In genomic region chr19:29679598-29680210, GRCh38 we compare ENCODE assay signal across 9 cellular contexts. TPM values are rescaled to one million over a fixed set of nuclear protein-coding genes. Genes with fewer than 3 reads are reported as not detected.
DNase-seq lines count a peak whose midpoint lies in the region; ATAC-seq and TF ChIP-seq lines count a peak whose summit lies in the region.
"Had no signal": no experiment of that assay in that cellular context is flagged by ENCODE, and none has a peak within 500 bp of the region (broad histone marks: within the 10 kb centered on the region; RNA-seq: fewer than 3 reads in every experiment).

No MANE protein-coding gene starts in this region.

- POLR2A ChIA-PET in OCI-LY7 (lab: Charles Lee), result no interaction called here

- peaks cover 33% of the 10 kb centered on the region for H3K36me3 ChIP-seq in right atrium auricular region
- peaks cover 26% of the 10 kb centered on the region for H3K36me3 ChIP-seq in adipocyte (ENCODE audit: control insufficient read depth, insufficient read depth, low read length, severe bottlenecking)
- H3K36me3 ChIP-seq in neutrophil, result no peaks in the 10 kb centered on the region
- peaks cover 0 to 27% of the 10 kb centered on the region in 2 donors for H3K36me3 ChIP-seq in vagina
- H3K36me3 ChIP-seq in OCI-LY7 (ENCODE audit: insufficient read depth, low read length), result peaks cover 4% of the 10 kb centered on the region; the same call in 1 of the 2 replicates
- H3K36me3 ChIP-seq in right lobe of liver, result peaks cover 0 to 9% (median 3%) of the 10 kb centered on the region in 4 donors

- H3K4me1 ChIP-seq in right atrium auricular region (peaks cover 4 to 84% of the 10 kb centered on the region in 2 donors), adipocyte (ENCODE audit: control insufficient read depth, insufficient read depth, low read length) (peaks cover 80% of the 10 kb centered on the region), neutrophil (ENCODE audit: control insufficient read depth in 1 of 2, insufficient read depth in 1 of 2, low read depth in 1 of 2, low read length in 1 of 2) (peaks cover 18 to 21% of the 10 kb centered on the region in 2 experiments), vagina (peaks cover 81% of the 10 kb centered on the region), OCI-LY7 (ENCODE audit: insufficient read depth, low read length, poor library complexity, severe bottlenecking) (peaks cover 21% of the 10 kb centered on the region), right lobe of liver (peaks cover 0 to 58% (median 32%) of the 10 kb centered on the region in 4 donors)

- TF ChIP-seq POLR2A in vagina (IDR thresholded peaks at IDR 0.05), result no peak
- TF ChIP-seq POLR2A in right lobe of liver (IDR thresholded peaks at IDR 0.05), result no peak

- CTCF ChIA-PET in OCI-LY7 (lab: Charles Lee; ENCODE audit: unreplicated experiment), result interaction anchor here (0.5 kb wide), 1 partner anchor 1245 kb away, joined by 3 read pairs; no protein-coding TSS in a partner anchor

- no peak for TF ChIP-seq CTCF in right atrium auricular region (IDR thresholded peaks at IDR 0.05)
- TF ChIP-seq CTCF in neutrophil (IDR thresholded peaks at IDR 0.05), result no peak
- TF ChIP-seq CTCF in vagina (IDR thresholded peaks at IDR 0.05), result no peak
- no peak for TF ChIP-seq CTCF in OCI-LY7 (conservative IDR thresholded peaks at IDR 0.05; ENCODE audit: low read length)
- TF ChIP-seq CTCF in right lobe of liver (IDR thresholded peaks at IDR 0.05), result no peak

- H3K4me3 ChIP-seq in right atrium auricular region (no peak overlapping the region), adipocyte (ENCODE audit: low read length) (no peak overlapping the region), neutrophil (ENCODE audit: low read depth in 1 of 2, low read length in 1 of 2) (no peak overlapping the region), vagina (no peak overlapping the region), OCI-LY7 (ENCODE audit: low read depth, low read length, poor library complexity, severe bottlenecking) (no peak overlapping the region), right lobe of liver (no peak overlapping the region)

- H3K27me3 ChIP-seq in right atrium auricular region (no peaks in the 10 kb centered on the region), adipocyte (replicated peaks; ENCODE audit: control insufficient read depth, insufficient read depth, low read length) (no peaks in the 10 kb centered on the region), neutrophil (no peaks in the 10 kb centered on the region), vagina (no peaks in the 10 kb centered on the region), right lobe of liver (no peaks in the 10 kb centered on the region)

- no peaks in the 10 kb centered on the region for H3K79me2 ChIP-seq in OCI-LY7 (ENCODE audit: insufficient read depth, low read depth, low read length)

- H4K20me1 ChIP-seq in OCI-LY7 (ENCODE audit: insufficient read depth, low read length), result no peaks in the 10 kb centered on the region

- H3K9ac ChIP-seq in adipocyte (ENCODE audit: low read length), result peak overlapping the region; percentile 75

- DNase-seq in right atrium auricular region (ENCODE audit: low spot score), result no peak
- DNase-seq in cardiac septum (ENCODE audit: low spot score), result no peak
- no peak for DNase-seq in adipocyte (ENCODE audit: low read depth)
- no peak for DNase-seq in vagina (ENCODE audit: extremely low spot score in 2 of 2)
- no peak for DNase-seq in AG08396 (ENCODE audit: low spot score)
- no peak for DNase-seq in OCI-LY7 (ENCODE audit: low spot score)
- DNase-seq in right lobe of liver, result no peak
- DNase-seq: NCI-H524 treated with DMSO at 0.1 percent for 48 hours had no signal

- no peak for ATAC-seq in right lobe of liver

- intact Hi-C loops in cardiac septum (cut with DNase I) (no loop called here), vagina (cut with DNase I) (no loop called here), OCI-LY7 (cut with micrococcal nuclease; ENCODE audit: unreplicated experiment) (no loop called here), right lobe of liver (cut with DNase I) (loop anchor here (10.0 kb wide), 1 partner anchor 65 kb away; no protein-coding TSS in a partner anchor)

- H3K27ac ChIP-seq in right atrium auricular region, result peak overlapping the region; percentile 94 to 96
- H3K27ac ChIP-seq in neutrophil, result peak overlapping the region; percentile 72
- H3K27ac ChIP-seq in vagina, result peak overlapping the region; percentile 83
- no peak overlapping the region for H3K27ac ChIP-seq in OCI-LY7 (ENCODE audit: low read depth, low read length, poor library complexity, severe bottlenecking)
- no peak overlapping the region for H3K27ac ChIP-seq in right lobe of liver

- H3K9me3 ChIP-seq in right atrium auricular region (no peaks in the 10 kb centered on the region), adipocyte (ENCODE audit: control insufficient read depth, low read length) (no peaks in the 10 kb centered on the region), neutrophil (no peaks in the 10 kb centered on the region), vagina (no peaks in the 10 kb centered on the region), OCI-LY7 (ENCODE audit: low read length) (no peaks in the 10 kb centered on the region), right lobe of liver (no peaks in the 10 kb centered on the region)

- 91% methylated on average over 7 of the region's 9 CpGs for WGBS in right lobe of liver (ENCODE audit: insufficient coverage, low coverage, low lambda C conversion rate, missing lambda C conversion rate)

- no peaks in the 10 kb centered on the region for H3K9me2 ChIP-seq in OCI-LY7 (ENCODE audit: insufficient read depth, low read length)

- no peak overlapping the region for H2AFZ ChIP-seq in OCI-LY7 (ENCODE audit: low read length)

- no peak overlapping the region for H3K4me2 ChIP-seq in OCI-LY7 (ENCODE audit: low read length)

- no TSS peak for BruUV-seq in OCI-LY7 (replicated peaks; lab: Mats Ljungman, UMichigan)

RNA-seq across cellular contexts. Expression of gene PLEKHF1, which starts 14.4 kb away (rescaled TPM):
- 10 to 100 TPM; 32.4 to 86.3 TPM for total RNA-seq in right atrium auricular region
- 9.5 TPM for total RNA-seq in cardiac septum
- total RNA-seq in vagina, result 37.1 TPM
- 7.0 TPM in 2 replicates for total RNA-seq in OCI-LY7 (2014; rRNA removed; shearing (Covaris generic))
- total RNA-seq in OCI-LY7 (2022), result 4.5 and 5.0 TPM in 2 replicates
- 10 to 100 TPM in 2 of 6 experiments, 1 to 10 TPM in 4; 5.6 to 13.8 (median 9.8) TPM for total RNA-seq in right lobe of liver

RNA-seq across cellular contexts. Expression of gene C19orf12, which starts 35.4 kb away (rescaled TPM):
- 10 to 100 TPM; 47.9 to 61.4 TPM for total RNA-seq in right atrium auricular region
- total RNA-seq in cardiac septum, result 38.0 TPM
- total RNA-seq in vagina, result 14.2 TPM
- 11.9 and 12.5 TPM in 2 replicates for total RNA-seq in OCI-LY7 (2014; rRNA removed; shearing (Covaris generic))
- total RNA-seq in OCI-LY7 (2022), result 17.0 and 20.6 TPM in 2 replicates
- 10 to 100 TPM; 35.2 to 62.8 (median 52.4) TPM for total RNA-seq in right lobe of liver

Comparison
In these comparisons a context has a peak if more than half of its experiments do, and no peak if none do; other contexts are left out.
1. H3K27ac ChIP-seq: peak in right atrium auricular region (2 of 2), neutrophil (single experiment) and vagina (single experiment); none in OCI-LY7 (single experiment) and right lobe of liver (0 of 3).
2. intact Hi-C loops: an anchor here in right lobe of liver (10.0 kb wide); none called in cardiac septum, vagina and OCI-LY7.